In genomic region chr12:28824193-28824846, GRCh38 we compare ENCODE assay signal across 29 cellular contexts.
"Had no signal": no experiment of that assay in that cellular context is flagged by ENCODE, and none has a peak within 500 bp of the region (broad histone marks: within the 10 kb centered on the region; RNA-seq: fewer than 3 reads in every experiment).

No MANE protein-coding gene starts in this region.

- H3K9me3 ChIP-seq: ascending aorta, body of pancreas had no signal

- H3K27ac ChIP-seq: ascending aorta, body of pancreas, KMS-11 had no signal

- ATAC-seq: activated naive CD4-positive, alpha-beta T cell treated with anti-CD3 and anti-CD28 coated beads, Interleukin-2, amount 50 U/mL, for 72 hours; activated naive CD8-positive, alpha-beta T cell treated with anti-CD3 and anti-CD28 coated beads, Interleukin-2, amount 50 U/mL, for 24 hours; activated T-cell treated with anti-CD3 and anti-CD28 coated beads, Interleukin-2, amount 50 U/mL, for 4 hours; body of pancreas; PC-3; T-helper 17 cell had no signal

- DNase-seq: activated B cell treated with CpG ODN at 0.5 μM for 24 hours; activated CD4-positive, alpha-beta memory T cell treated with anti-CD3 and anti-CD28 coated beads for 36 hours; activated CD4-positive, alpha-beta T cell treated with anti-CD3 and anti-CD28 coated beads for 1 hour; activated CD4-positive, alpha-beta T cell treated with anti-CD3 and anti-CD28 coated beads, Interleukin-2, amount 10 ng/mL, durations not matched to agents 24 days and 14 days; activated CD8-positive, alpha-beta memory T cell treated with anti-CD3 and anti-CD28 coated beads for 24 hours; activated effector memory CD4-positive, alpha-beta T cell treated with anti-CD3 and anti-CD28 coated beads, Interleukin-2, amount 50 U/mL, for 16 hours; activated naive CD4-positive, alpha-beta T cell treated with Interleukin-2 at 50 U/mL for 16 hours; activated naive CD8-positive, alpha-beta T cell treated with anti-CD3 and anti-CD28 coated beads, Interleukin-2, amount 50 U/mL, for 24 hours; activated T-cell treated with anti-CD3 and anti-CD28 coated beads, Interleukin-2, amount 50 U/mL, for 4 hours; amniotic stem cell; body of pancreas; NCI-H1092; NCI-H1417; NCI-H2029; NCI-H2107; NCI-H2171 treated with DMSO at 0.1 percent for 48 hours; NCI-H345; NCI-H510A; NCI-H526 treated with DMSO at 0.1 percent for 48 hours; NCI-H82; PC-3; SIG-M5; T-helper 17 cell; T-helper 9 cell had no signal

- H3K27me3 ChIP-seq: ascending aorta, body of pancreas had no signal

- H3K4me1 ChIP-seq: ascending aorta, body of pancreas had no signal

- H3K4me3 ChIP-seq: ascending aorta, body of pancreas had no signal

- H3K36me3 ChIP-seq: ascending aorta had no signal

- FAIRE-seq: bronchial epithelial cell, RCC 7860 had no signal
